In genomic region chr1:185636848-185637247, GRCh38 we compare ENCODE assay signal across 9 cellular contexts.
DNase-seq lines count a peak whose midpoint lies in the region; ATAC-seq and TF ChIP-seq lines count a peak whose summit lies in the region.
"Had no signal": no experiment of that assay in that cellular context is flagged by ENCODE, and none has a peak within 500 bp of the region (broad histone marks: within the 10 kb centered on the region; RNA-seq: fewer than 3 reads in every experiment).

No MANE protein-coding gene starts in this region.

- H3K9me3 ChIP-seq in effector memory CD4-positive, alpha-beta T cell (ENCODE audit: control insufficient read depth, low read length) = no peaks in the 10 kb centered on the region

- CTCF ChIA-PET in activated CD8-positive, alpha-beta T cell treated with anti-CD3 and anti-CD28 coated beads for 36 hours (lab: Charles Lee) = interaction anchor here (1.0 to 2.2 kb wide), 6 partner anchors 9 to 72 kb away, joined by 3 to 5 read pairs (median 4); no protein-coding TSS in a partner anchor

- no peak overlapping the region for H3K4me3 ChIP-seq in GM12865 (ENCODE audit: low read depth, low read length)
- no peak overlapping the region for H3K4me3 ChIP-seq in effector memory CD4-positive, alpha-beta T cell (ENCODE audit: insufficient read depth, low read depth, low read length, poor library complexity, severe bottlenecking)

- TF ChIP-seq CTCF in GM12865 (IDR thresholded peaks at IDR 0.05; ENCODE audit: insufficient read depth, low read depth, low read length, missing control alignments) = no peak
- TF ChIP-seq CTCF in activated CD8-positive, alpha-beta T cell treated with anti-CD3 and anti-CD28 coated beads for 36 hours (IDR thresholded peaks at IDR 0.05) = no peak

- H3K4me1 Mint-ChIP-seq in activated CD8-positive, alpha-beta T cell treated with anti-CD3 and anti-CD28 coated beads for 36 hours (ENCODE audit: low read depth) = peaks cover 13% of the 10 kb centered on the region
- H3K4me1 Mint-ChIP-seq: immature natural killer cell had no signal

- H3K9me3 Mint-ChIP-seq in activated CD8-positive, alpha-beta T cell treated with anti-CD3 and anti-CD28 coated beads for 36 hours = peaks cover 11% of the 10 kb centered on the region

- DNase-seq in GM12865 (ENCODE audit: low read depth) (peak; percentile 93), anterior cingulate cortex (lab: John Stamatoyannopoulos, UW) (no peak), NCI-H2107 (lab: John Stamatoyannopoulos, UW) (no peak)
- peak; percentile 71 for DNase-seq in activated CD8-positive, alpha-beta T cell treated with anti-CD3 and anti-CD28 coated beads for 36 hours
- no peak for DNase-seq in activated effector memory CD4-positive, alpha-beta T cell treated with Interleukin-2 at 50 U/mL for 16 hours
- no peak for DNase-seq in effector memory CD4-positive, alpha-beta T cell
- DNase-seq: immature natural killer cell had no signal

- H3K27ac ChIP-seq in effector memory CD4-positive, alpha-beta T cell (ENCODE audit: insufficient read depth, low read length, poor library complexity, severe bottlenecking) = no peak overlapping the region

- POLR2A ChIA-PET in activated CD8-positive, alpha-beta T cell treated with anti-CD3 and anti-CD28 coated beads for 36 hours (lab: Charles Lee) = interaction anchor here (1.0 to 1.5 kb wide), 2 partner anchors 44 to 319 kb away, joined by 4 to 8 read pairs; no protein-coding TSS in a partner anchor

- H3K27me3 Mint-ChIP-seq in activated CD8-positive, alpha-beta T cell treated with anti-CD3 and anti-CD28 coated beads for 36 hours = no peaks in the 10 kb centered on the region

- peak; percentile 99 for ATAC-seq in GM19372 (IDR thresholded peaks at IDR 0.05; ENCODE audit: low read depth, unreplicated experiment)
- ATAC-seq in HG03045 (IDR thresholded peaks at IDR 0.05; ENCODE audit: unreplicated experiment) = peak; percentile 99
- peak; percentile 98 for ATAC-seq in activated CD8-positive, alpha-beta T cell treated with anti-CD3 and anti-CD28 coated beads for 36 hours

- no peaks in the 10 kb centered on the region for H3K36me3 ChIP-seq in effector memory CD4-positive, alpha-beta T cell (ENCODE audit: control insufficient read depth, insufficient read depth, low read length)

- H3K27me3 ChIP-seq in effector memory CD4-positive, alpha-beta T cell (replicated peaks; ENCODE audit: control insufficient read depth, insufficient read depth, low read length, poor library complexity, severe bottlenecking) = no peaks in the 10 kb centered on the region

- peaks cover 5% of the 10 kb centered on the region for H3K36me3 Mint-ChIP-seq in activated CD8-positive, alpha-beta T cell treated with anti-CD3 and anti-CD28 coated beads for 36 hours (ENCODE audit: low read depth)

- H3K4me1 ChIP-seq in effector memory CD4-positive, alpha-beta T cell (ENCODE audit: control insufficient read depth, insufficient read depth, low read length, poor library complexity, severe bottlenecking) = no peaks in the 10 kb centered on the region

- H3K27ac Mint-ChIP-seq in activated CD8-positive, alpha-beta T cell treated with anti-CD3 and anti-CD28 coated beads for 36 hours = peak overlapping the region; percentile 83
- H3K27ac Mint-ChIP-seq: immature natural killer cell had no signal

- intact Hi-C loops in activated CD8-positive, alpha-beta T cell treated with anti-CD3 and anti-CD28 coated beads for 36 hours (cut with micrococcal nuclease) = loop anchor here (2.0 kb wide), 1 partner anchor 76 kb away; no protein-coding TSS in a partner anchor

- no peak overlapping the region for H3K4me3 Mint-ChIP-seq in activated CD8-positive, alpha-beta T cell treated with anti-CD3 and anti-CD28 coated beads for 36 hours
- H3K4me3 Mint-ChIP-seq: immature natural killer cell had no signal

Comparison
In these comparisons a context has a peak if more than half of its experiments do, and no peak if none do; other contexts are left out.
1. DNase-seq: peak in GM12865 (single experiment) and activated CD8-positive, alpha-beta T cell treated with anti-CD3 and anti-CD28 coated beads for 36 hours (single experiment); none in activated effector memory CD4-positive, alpha-beta T cell treated with Interleukin-2 at 50 U/mL for 16 hours (single experiment), effector memory CD4-positive, alpha-beta T cell (0 of 3), anterior cingulate cortex (0 of 58) and NCI-H2107 (single experiment).
2. Peak in every context shown above with its lines, with median percentiles within 50 percentile points of each other: ATAC-seq.